ENCODE assay signal across 14 cellular contexts in genomic region chr18:24065942-24066341, GRCh38.
"Had no signal": no experiment of that assay in that cellular context is flagged by ENCODE, and none has a peak within 500 bp of the region (broad histone marks: within the 10 kb centered on the region; RNA-seq: fewer than 3 reads in every experiment).

No MANE protein-coding gene starts in this region.

- H3K9me3 ChIP-seq: neutrophil, tibial nerve had no signal

- H3K4me3 Mint-ChIP-seq: activated CD4-positive, alpha-beta T cell treated with anti-CD3 and anti-CD28 coated beads, Interleukin-2, amount 10 ng/mL, durations not matched to agents 7 days and 5 days; memory B cell; natural killer cell; T-helper 2 cell treated with Interferon-gamma antibody and Interleukin-4, amounts not matched to agents 5 μg/mL and 100 μg/mL, for 36 hours had no signal

- H3K36me3 Mint-ChIP-seq: natural killer cell had no signal

- H3K4me3 ChIP-seq: dorsolateral prefrontal cortex, tibial nerve had no signal

- DNase-seq: activated CD4-positive, alpha-beta T cell treated with anti-CD3 and anti-CD28 coated beads, Interleukin-2, amount 10 ng/mL, durations not matched to agents 7 days and 5 days; activated naive CD4-positive, alpha-beta T cell treated with anti-CD3 and anti-CD28 coated beads, Interleukin-2, amount 50 U/mL, for 16 hours; dorsolateral prefrontal cortex; hypothalamus; kidney glomerular epithelial cell; left ventricle myocardium superior; natural killer cell; stimulated activated CD4-positive, alpha-beta T cell treated with anti-CD3 and anti-CD28 coated beads, Interleukin-12 subunit alpha, Interleukin-12 subunit beta, amount 100 ng/mL, for 4 hours; stimulated activated CD4-positive, alpha-beta T cell treated with anti-CD3 and anti-CD28 coated beads, Interleukin-2, amount 100 ng/mL, for 24 hours had no signal

- ATAC-seq: left ventricle myocardium superior, natural killer cell had no signal

- H3K27me3 ChIP-seq: dorsolateral prefrontal cortex, neutrophil, tibial nerve had no signal

- H3K9me3 Mint-ChIP-seq: activated CD4-positive, alpha-beta T cell treated with anti-CD3 and anti-CD28 coated beads, Interleukin-2, amount 10 ng/mL, durations not matched to agents 7 days and 5 days; activated T-helper 2 cell treated with anti-CD3 and anti-CD28 coated beads, Interferon-gamma antibody, Interleukin-2, Interleukin-4, amounts not matched to agents 10 μg/mL and 5 μg/mL and 100 μg/mL, durations not matched to agents 14 hours and 24 hours and 36 hours; memory B cell; natural killer cell; T-helper 2 cell treated with Interferon-gamma antibody and Interleukin-4, amounts not matched to agents 5 μg/mL and 100 μg/mL, for 36 hours had no signal

- H3K27ac Mint-ChIP-seq: activated CD4-positive, alpha-beta T cell treated with anti-CD3 and anti-CD28 coated beads, Interleukin-2, amount 10 ng/mL, durations not matched to agents 7 days and 5 days; activated T-helper 2 cell treated with anti-CD3 and anti-CD28 coated beads, Interferon-gamma antibody, Interleukin-2, Interleukin-4, amounts not matched to agents 10 μg/mL and 5 μg/mL and 100 μg/mL, durations not matched to agents 14 hours and 24 hours and 36 hours; T-helper 2 cell treated with Interferon-gamma antibody and Interleukin-4, amounts not matched to agents 5 μg/mL and 100 μg/mL, for 36 hours had no signal

- H3K27me3 Mint-ChIP-seq: activated CD4-positive, alpha-beta T cell treated with anti-CD3 and anti-CD28 coated beads, Interleukin-2, amount 10 ng/mL, durations not matched to agents 7 days and 5 days; memory B cell had no signal

- H3K27ac ChIP-seq: dorsolateral prefrontal cortex, neutrophil, tibial nerve had no signal
